ENCODE assay signal across 8 cellular contexts in genomic region chr19:16371540-16371986, GRCh38. TPM values are rescaled to one million over a fixed set of nuclear protein-coding genes. Genes with fewer than 3 reads are reported as not detected.
DNase-seq lines count a peak whose midpoint lies in the region; ATAC-seq, FAIRE-seq and TF ChIP-seq lines count a peak whose summit lies in the region.

No MANE protein-coding gene starts in this region.

- POLR2A ChIA-PET in HepG2 (lab: Yijun Ruan, JAX): no interaction called here

- H3K9me3 ChIP-seq in liver (ENCODE audit: control insufficient read depth in 4 of 4, low read length in 3 of 4) (no peaks in the 10 kb centered on the region), HepG2 (ENCODE audit: low read length) (no peaks in the 10 kb centered on the region), right lobe of liver (no peaks in the 10 kb centered on the region)

- intact Hi-C loops in HepG2 (cut with micrococcal nuclease; ENCODE audit: unreplicated experiment): no loop called here
- intact Hi-C loops in right lobe of liver (cut with DNase I): no loop called here

- in situ Hi-C loops in HepG2 (cut with HindIII; ENCODE audit: extremely low pct_ligation_motif_present, low pct_unique_long_range_greater_than_20kb) (no loop called here), KBM-7 (cut with MboI; ENCODE audit: low pct_unique_long_range_greater_than_20kb, low sequenced_read_pairs) (no loop called here), brain microvascular endothelial cell (cut with HindIII; ENCODE audit: low pct_ligation_motif_present, low sequenced_read_pairs) (loop anchor here (25.0 kb wide), 1 partner anchor 134 kb away; no protein-coding TSS in a partner anchor)

- CTCF ChIA-PET in HepG2 (lab: Yijun Ruan, JAX; ENCODE audit: low intra/inter-chr PET ratio, low total read pairs): no interaction called here

- WGBS in liver: 58% methylated on average over 18 of the region's 18 CpGs
- WGBS in HepG2 (ENCODE audit: low lambda C conversion rate): 95% methylated on average over 18 of the region's 18 CpGs
- WGBS in right lobe of liver (ENCODE audit: insufficient coverage, low coverage, low lambda C conversion rate, missing lambda C conversion rate): 49% methylated on average over 15 of the region's 18 CpGs

- H3K27ac ChIP-seq in liver (ENCODE audit: low read depth in 1 of 2, low read length in 2 of 2) (peak overlapping the region in 1 of 2 donors; percentile 46), HepG2 (ENCODE audit: extremely low read length, insufficient read depth, low read length) (no peak overlapping the region), right lobe of liver (peak overlapping the region in 1 of 3 donors; percentile 1), brain microvascular endothelial cell (no peak overlapping the region)

- DNase-seq in HepG2 (ENCODE audit: low spot score) (no peak), KBM-7 (peak; percentile 76), right lobe of liver (peak in 2 of 3 donors; percentile 66 to 76), cortex of kidney (lab: John Stamatoyannopoulos, UW) (no peak), brain microvascular endothelial cell (no peak)
- DNase-seq in activated CD8-positive, alpha-beta memory T cell treated with anti-CD3 and anti-CD28 coated beads, Interleukin-2, amount 50 U/mL, for 48 hours: peak; percentile 89
- DNase-seq in stimulated activated naive CD8-positive, alpha-beta T cell treated with anti-CD3 and anti-CD28 coated beads, Interleukin-15, Interleukin-2, amounts not matched to agents 100 U/mL and 50 U/mL, for 24 hours: peak; percentile 86

- TF ChIP-seq RAD21 in liver (IDR thresholded peaks at IDR 0.05): no peak
- TF ChIP-seq RAD21 in HepG2 (CRISPR knock-in tag; IDR thresholded peaks at IDR 0.05): no peak

- H3K9ac ChIP-seq in liver (ENCODE audit: low read depth in 1 of 2, low read length in 2 of 2) (no peak overlapping the region), HepG2 (ENCODE audit: insufficient read depth, low read depth, low read length) (no peak overlapping the region)

- H4K20me1 ChIP-seq in HepG2 (ENCODE audit: insufficient read depth, low read length): no peaks in the 10 kb centered on the region

- FAIRE-seq in HepG2 (lab: Jason Lieb, UNC): no peak

- no TSS peak for BruUV-seq in HepG2 (replicated peaks; lab: Mats Ljungman, UMichigan)

- TF ChIP-seq POLR2A in HepG2 (IDR thresholded peaks at IDR 0.05; ENCODE audit: insufficient read depth in 1 of 2, low read depth in 2 of 2, low read length in 2 of 2): no peak
- no peak for TF ChIP-seq POLR2A in right lobe of liver (IDR thresholded peaks at IDR 0.05)

- TF ChIP-seq EP300 in HepG2 (IDR thresholded peaks at IDR 0.05; ENCODE audit: low read depth in 2 of 2, low read length in 2 of 2) (no peak), HepG2 (CRISPR knock-in tag; IDR thresholded peaks at IDR 0.05; ENCODE audit: borderline replicate concordance) (no peak)

- H3K4me3 ChIP-seq in liver (ENCODE audit: low read depth in 1 of 3, low read length in 3 of 3): no peak overlapping the region
- no peak overlapping the region for H3K4me3 ChIP-seq in HepG2 (replicated peaks in 1 of 3; ENCODE audit: insufficient read depth in 1 of 3, low read depth in 2 of 3, low read length in 3 of 3)
- H3K4me3 ChIP-seq in right lobe of liver: no peak overlapping the region
- H3K4me3 ChIP-seq in brain microvascular endothelial cell (ENCODE audit: low read depth, low read length): no peak overlapping the region

- H3K4me1 ChIP-seq in liver (ENCODE audit: control insufficient read depth in 4 of 4, insufficient read depth in 4 of 4, low read length in 3 of 4): peaks cover 8 to 36% (median 30%) of the 10 kb centered on the region in 4 donors
- peaks cover 47% of the 10 kb centered on the region for H3K4me1 ChIP-seq in HepG2 (ENCODE audit: insufficient read depth, low read length)
- H3K4me1 ChIP-seq in right lobe of liver: peaks cover 0 to 33% (median 18%) of the 10 kb centered on the region in 4 donors

- no peaks in the 10 kb centered on the region for H3K79me2 ChIP-seq in HepG2 (ENCODE audit: insufficient read depth, low read length)

- no peak overlapping the region for H2AFZ ChIP-seq in HepG2 (ENCODE audit: low read length)

- no peak for ATAC-seq in HepG2
- peak; percentile 42 to 69 (median 54) for ATAC-seq in right lobe of liver
- ATAC-seq in stimulated activated naive CD8-positive, alpha-beta T cell treated with anti-CD3 and anti-CD28 coated beads, Interleukin-15, Interleukin-2, amounts not matched to agents 100 U/mL and 50 U/mL, for 24 hours: peak; percentile 69

- H3K27me3 ChIP-seq in liver (ENCODE audit: control insufficient read depth in 4 of 4, insufficient read depth in 4 of 4, low read length in 3 of 4): no peaks in the 10 kb centered on the region
- H3K27me3 ChIP-seq in HepG2 (ENCODE audit: control insufficient read depth in 1 of 2, insufficient read depth in 2 of 2, low read length in 2 of 2): no peaks in the 10 kb centered on the region
- no peaks in the 10 kb centered on the region for H3K27me3 ChIP-seq in right lobe of liver
- no peaks in the 10 kb centered on the region for H3K27me3 ChIP-seq in brain microvascular endothelial cell (replicated peaks)

- TF ChIP-seq CTCF in liver (IDR thresholded peaks at IDR 0.05; ENCODE audit: low read depth, low read length, missing input control) (no peak), HepG2 (CRISPR knock-in tag; IDR thresholded peaks at IDR 0.05) (no peak), right lobe of liver (IDR thresholded peaks at IDR 0.05) (no peak), brain microvascular endothelial cell (IDR thresholded peaks at IDR 0.05; ENCODE audit: low read depth, low read length, missing control alignments) (no peak)

- peaks cover 0 to 16% (median 8%) of the 10 kb centered on the region in 4 donors for H3K36me3 ChIP-seq in liver (ENCODE audit: control insufficient read depth in 4 of 4, insufficient read depth in 3 of 4, low read depth in 1 of 4, low read length in 3 of 4)
- H3K36me3 ChIP-seq in HepG2 (replicated peaks in 1 of 2; ENCODE audit: control insufficient read depth in 1 of 2, insufficient read depth in 2 of 2, low read length in 2 of 2): peaks cover 11 to 43% of the 10 kb centered on the region in 2 experiments
- H3K36me3 ChIP-seq in right lobe of liver: peaks cover 0 to 7% (median under 1%) of the 10 kb centered on the region in 4 donors
- peaks cover 15% of the 10 kb centered on the region for H3K36me3 ChIP-seq in brain microvascular endothelial cell (replicated peaks)

- no peak overlapping the region for H3K4me2 ChIP-seq in HepG2 (ENCODE audit: low read depth, low read length)

TF ChIP-seq in liver, 16 proteins besides CTCF, POLR2A, EP300 and RAD21:
- TF ChIP-seq SP1 (IDR thresholded peaks at IDR 0.05): peak; percentile 23
- TF ChIP-seq JUND (IDR thresholded peaks at IDR 0.05): no peak
- TF ChIP-seq EGR1 (IDR thresholded peaks at IDR 0.05; ENCODE audit: low read depth in 2 of 2): no peak
- peak; percentile 36 for TF ChIP-seq NR2F2 (IDR thresholded peaks at IDR 0.05)
- no peak for TF ChIP-seq HNF4A (conservative IDR thresholded peaks at IDR 0.05)

TF ChIP-seq in HepG2, 621 proteins besides CTCF, POLR2A, EP300 and RAD21 (continues in another document):
- TF ChIP-seq ASH2L (IDR thresholded peaks at IDR 0.05; ENCODE audit: insufficient read length, low read depth, low read length) (no peak), ZBTB42 (CRISPR knock-in tag; IDR thresholded peaks at IDR 0.05) (no peak), ZFYVE20 (CRISPR knock-in tag; IDR thresholded peaks at IDR 0.05; ENCODE audit: borderline replicate concordance, low read depth) (no peak), ZFP91 (CRISPR knock-in tag; IDR thresholded peaks at IDR 0.05; ENCODE audit: borderline replicate concordance) (no peak)

RNA-seq across cellular contexts. Expression of gene KLF2, which starts 46.9 kb away (rescaled TPM):
- 10 to 100 TPM in 1 of 2 donors, 1 to 10 TPM in 1; 4.0 to 11.2 TPM for total RNA-seq in liver
- 1 to 10 TPM; 3.9 to 4.4 TPM for polyA plus RNA-seq in liver
- total RNA-seq in HepG2 (2016; rRNA removed; fragmentation: Illumina TruSeq; extraction: Trizol): not detected in 2 replicates
- total RNA-seq in HepG2 (2016; cell fraction: cytosol; rRNA removed; fragmentation: Illumina TruSeq; extraction: Trizol; ENCODE audit: low read depth): not detected in 2 replicates
- total RNA-seq in HepG2 (2016; cell fraction: insoluble cytoplasmic fraction; rRNA removed; fragmentation: Illumina TruSeq; extraction: Trizol): not detected in 2 replicates
- total RNA-seq in HepG2 (2016; cell fraction: membrane; rRNA removed; fragmentation: Illumina TruSeq; extraction: Trizol): not detected in 2 replicates
- total RNA-seq in HepG2 (2016; cell fraction: nucleus; rRNA removed; fragmentation: Illumina TruSeq; extraction: Trizol): not detected in 2 replicates
- 0.05 TPM in 1 of 2 replicates, not detected in the other for polyA plus RNA-seq in HepG2 (2011; rRNA removed)
- 0.05 TPM in 1 of 2 replicates, not detected in the other for polyA plus RNA-seq in HepG2 (2011; cell fraction: cytosol; rRNA removed)
- 0.16 and 0.23 TPM in 2 replicates for polyA plus RNA-seq in HepG2 (2011; cell fraction: nucleus; rRNA removed)
- polyA plus RNA-seq in HepG2 (2012): not detected in 2 replicates
- polyA plus RNA-seq in HepG2 (2016; cell fraction: cytosol; fragmentation: Illumina TruSeq; extraction: Trizol; ENCODE audit: low read depth): not detected in 2 replicates
- polyA plus RNA-seq in HepG2 (2016; cell fraction: insoluble cytoplasmic fraction; fragmentation: Illumina TruSeq; extraction: Trizol; ENCODE audit: low read depth): not detected in 2 replicates
- 0.27 TPM in 1 of 2 replicates, not detected in the other for polyA plus RNA-seq in HepG2 (2016; cell fraction: membrane; fragmentation: Illumina TruSeq; extraction: Trizol; ENCODE audit: low read depth)
- polyA plus RNA-seq in HepG2 (2016; cell fraction: nucleus; fragmentation: Illumina TruSeq; extraction: Trizol; ENCODE audit: insufficient read depth, low read depth): not detected in 2 replicates
- polyA minus RNA-seq in HepG2 (2011; rRNA and poly(A)+ RNA removed; ENCODE audit: low replicate concordance): 0.16 TPM in 1 of 2 replicates, not detected in the other
- polyA minus RNA-seq in HepG2 (2011; cell fraction: cytosol; rRNA and poly(A)+ RNA removed): not detected in 2 replicates
- not detected in 2 replicates for polyA minus RNA-seq in HepG2 (2011; cell fraction: nucleus; rRNA and poly(A)+ RNA removed)
- total RNA-seq in right lobe of liver: 10 to 100 TPM in 1 of 6 experiments, 1 to 10 TPM in 5; 3.7 to 10.1 (median 4.8) TPM

Comparison
In these comparisons a context has a peak if more than half of its experiments do, and no peak if none do; other contexts are left out.
1. DNase-seq: peak in KBM-7 (single experiment), activated CD8-positive, alpha-beta memory T cell treated with anti-CD3 and anti-CD28 coated beads, Interleukin-2, amount 50 U/mL, for 48 hours (single experiment), right lobe of liver (2 of 3) and stimulated activated naive CD8-positive, alpha-beta T cell treated with anti-CD3 and anti-CD28 coated beads, Interleukin-15, Interleukin-2, amounts not matched to agents 100 U/mL and 50 U/mL, for 24 hours (single experiment); none in HepG2 (single experiment), cortex of kidney (single experiment) and brain microvascular endothelial cell (single experiment).